ENCODE assay signal across 25 cellular contexts in the genomic region with DNA sequence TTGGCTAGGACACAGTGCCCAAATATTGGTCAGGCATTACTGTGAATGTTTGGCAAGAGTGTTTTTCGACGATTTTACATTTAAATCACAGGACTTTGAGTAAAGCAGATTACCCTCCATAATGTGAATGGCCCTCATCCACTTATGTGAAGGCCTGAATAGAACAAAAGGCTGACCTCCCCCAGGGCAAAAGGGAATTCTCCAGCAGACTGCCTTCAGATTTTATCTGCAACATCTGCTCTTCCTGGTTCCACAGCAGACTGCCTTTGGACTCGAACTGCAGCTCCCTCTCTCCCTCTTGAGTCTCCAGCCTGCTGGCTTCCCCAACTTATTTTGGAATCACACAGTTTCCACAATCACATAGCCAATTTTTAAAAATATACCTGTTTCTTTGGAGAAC. TPM values are rescaled to one million over a fixed set of nuclear protein-coding genes. Genes with fewer than 3 reads are reported as not detected.
"Had no signal": no experiment of that assay in that cellular context is flagged by ENCODE, and none has a peak within 500 bp of the region (broad histone marks: within the 10 kb centered on the region; RNA-seq: fewer than 3 reads in every experiment).

No MANE protein-coding gene starts in this region.

- H3K4me3 ChIP-seq: K562 had no signal

- H3K9ac ChIP-seq: KMS-11 had no signal

- DNase-seq: Kasumi-1, MM.1S, NCI-H1092 treated with DMSO at 0.1 percent for 48 hours, NCI-H1436, NCI-H187, NCI-H2029, NCI-H2081 treated with DMSO at 0.1 percent for 48 hours, NCI-H2171, NCI-H226, NCI-H446, NCI-H510A, NCI-H524 treated with DMSO at 0.1 percent for 48 hours, NCI-H69, NCI-H774, PC-3, SHP77 had no signal

- FAIRE-seq: HTR-8/SVneo, K562 had no signal

- H3K27ac ChIP-seq: HL-60, KMS-11, RWPE1 had no signal

- H3K4me2 ChIP-seq: KMS-11 had no signal

RNA-seq across cellular contexts. Expression of gene TMEM215, which starts 7.1 kb away (rescaled TPM):
- total RNA-seq: K562, M059J, OCI-LY7, PC-3, SK-MEL-5 had no signal
- polyA plus RNA-seq: IgD-negative memory B cell, K562 had no signal
